17 cellular contexts compared by ENCODE assay signal in genomic region chr2:219650426-219651248, GRCh38. TPM values are rescaled to one million over a fixed set of nuclear protein-coding genes. Genes with fewer than 3 reads are reported as not detected.
"Had no signal": no experiment of that assay in that cellular context is flagged by ENCODE, and none has a peak within 500 bp of the region (broad histone marks: within the 10 kb centered on the region; RNA-seq: fewer than 3 reads in every experiment).

No MANE protein-coding gene starts in this region.

- DNase-seq: activated CD4-positive, alpha-beta memory T cell treated with anti-CD3 and anti-CD28 coated beads, Interleukin-2, amount 10 ng/mL, durations not matched to agents 7 days and 5 days; activated CD4-positive, alpha-beta T cell treated with anti-CD3 and anti-CD28 coated beads for 36 hours; activated effector memory CD4-positive, alpha-beta T cell treated with Interleukin-2 at 50 U/mL for 16 hours; activated naive CD4-positive, alpha-beta T cell treated with anti-CD3 and anti-CD28 coated beads, Interleukin-2, amount 50 U/mL, for 16 hours; activated T-cell treated with anti-CD3 and anti-CD28 coated beads, Interleukin-2, amount 50 U/mL, for 24 hours; effector CD4-positive, alpha-beta T cell; esophagus squamous epithelium; left ventricle myocardium inferior; small intestine; stimulated activated CD4-positive, alpha-beta T cell treated with anti-CD3 and anti-CD28 coated beads, Interleukin-4, amount 100 ng/mL, for 24 hours; stimulated activated naive CD4-positive, alpha-beta T cell; substantia nigra; T-helper 17 cell; WERI-Rb-1 had no signal

- H3K36me3 Mint-ChIP-seq: natural killer cell treated with Interleukin-12 subunit alpha and Interleukin-12 subunit beta and Interleukin-15 and Interleukin-18, amount 100 ng/mL, for 72 hours had no signal

- H3K4me1 Mint-ChIP-seq: activated CD4-positive, alpha-beta memory T cell treated with anti-CD3 and anti-CD28 coated beads, Interleukin-2, amount 10 ng/mL, durations not matched to agents 7 days and 5 days; activated CD4-positive, alpha-beta T cell treated with anti-CD3 and anti-CD28 coated beads for 36 hours; T-helper 17 cell had no signal

- H3K27ac ChIP-seq: cardiac muscle cell, esophagus squamous epithelium, left ventricle myocardium inferior, tibial nerve, WERI-Rb-1 had no signal

- H3K4me3 ChIP-seq: cardiac muscle cell, esophagus squamous epithelium, left ventricle myocardium inferior, tibial nerve had no signal

- H3K9me3 Mint-ChIP-seq: activated CD4-positive, alpha-beta memory T cell treated with anti-CD3 and anti-CD28 coated beads, Interleukin-2, amount 10 ng/mL, durations not matched to agents 7 days and 5 days; activated T-cell treated with anti-CD3 and anti-CD28 coated beads, Interleukin-2, amount 50 U/mL, for 24 hours; natural killer cell treated with Interleukin-12 subunit alpha and Interleukin-12 subunit beta and Interleukin-15 and Interleukin-18, amount 100 ng/mL, for 72 hours had no signal

- H3K36me3 ChIP-seq: cardiac muscle cell, esophagus squamous epithelium, left ventricle myocardium inferior, tibial nerve, WERI-Rb-1 had no signal

- H3K4me3 Mint-ChIP-seq: activated CD4-positive, alpha-beta memory T cell treated with anti-CD3 and anti-CD28 coated beads, Interleukin-2, amount 10 ng/mL, durations not matched to agents 7 days and 5 days; activated CD4-positive, alpha-beta T cell treated with anti-CD3 and anti-CD28 coated beads for 36 hours; activated T-cell treated with anti-CD3 and anti-CD28 coated beads, Interleukin-2, amount 50 U/mL, for 24 hours; natural killer cell treated with Interleukin-12 subunit alpha and Interleukin-12 subunit beta and Interleukin-15 and Interleukin-18, amount 100 ng/mL, for 72 hours; T-helper 17 cell had no signal

- H3K27me3 ChIP-seq: cardiac muscle cell had no signal

- H3K27ac Mint-ChIP-seq: activated CD4-positive, alpha-beta memory T cell treated with anti-CD3 and anti-CD28 coated beads, Interleukin-2, amount 10 ng/mL, durations not matched to agents 7 days and 5 days; activated CD4-positive, alpha-beta T cell treated with anti-CD3 and anti-CD28 coated beads for 36 hours; activated T-cell treated with anti-CD3 and anti-CD28 coated beads, Interleukin-2, amount 50 U/mL, for 24 hours; natural killer cell treated with Interleukin-12 subunit alpha and Interleukin-12 subunit beta and Interleukin-15 and Interleukin-18, amount 100 ng/mL, for 72 hours; T-helper 17 cell had no signal

- ATAC-seq: activated CD4-positive, alpha-beta T cell treated with anti-CD3 and anti-CD28 coated beads for 36 hours; natural killer cell treated with Interleukin-12 subunit alpha and Interleukin-12 subunit beta and Interleukin-15 and Interleukin-18, amount 100 ng/mL, for 72 hours; T-helper 17 cell had no signal

- H3K9me3 ChIP-seq: tibial nerve had no signal

RNA-seq across cellular contexts. Expression of gene SLC4A3, which starts 23.2 kb away (rescaled TPM):
- total RNA-seq: activated CD4-positive, alpha-beta memory T cell treated with anti-CD3 and anti-CD28 coated beads, Interleukin-2, amount 10 ng/mL, durations not matched to agents 7 days and 5 days; natural killer cell treated with Interleukin-12 subunit alpha and Interleukin-12 subunit beta and Interleukin-15 and Interleukin-18, amount 100 ng/mL, for 72 hours had no signal
